In genomic region chr19:14089662-14090508, GRCh38 we compare ENCODE assay signal across 8 cellular contexts. TPM values are rescaled to one million over a fixed set of nuclear protein-coding genes. Genes with fewer than 3 reads are reported as not detected.
DNase-seq lines count a peak whose midpoint lies in the region; ATAC-seq and TF ChIP-seq lines count a peak whose summit lies in the region.

No MANE protein-coding gene starts in this region.

- peak overlapping the region; percentile 23 to 99 (median 96) for H3K27ac ChIP-seq in heart left ventricle

- H3K4me3 Mint-ChIP-seq in progenitor cell of endocrine pancreas (ENCODE audit: low read depth) = peak overlapping the region; percentile 81

- peak; percentile 6 for DNase-seq in DMS53 treated with DMSO at 0.1 percent for 48 hours (lab: John Stamatoyannopoulos, UW; ENCODE audit: unreplicated experiment)
- DNase-seq in HEK293T (ENCODE audit: extremely low spot score) = peak; percentile 50
- peak; percentile 80 for DNase-seq in RPMI8226
- DNase-seq in activated naive CD4-positive, alpha-beta T cell treated with anti-CD3 and anti-CD28 coated beads, Interleukin-2, amount 50 U/mL, for 72 hours (ENCODE audit: low spot score in 2 of 2) = peak; percentile 54 to 65
- DNase-seq in heart left ventricle = peak in 4 of 5 donors; percentile 53 to 86 (median 70)
- peak; percentile 45 for DNase-seq in progenitor cell of endocrine pancreas (ENCODE audit: low spot score, unreplicated experiment)
- DNase-seq in NK-92 treated with Interleukin-12 subunit alpha and Interleukin-12 subunit beta, amount 100 ng/mL, for 24 hours (lab: John Stamatoyannopoulos, UW) = no peak

- H3K36me3 ChIP-seq in heart left ventricle = peaks cover 0 to 28% (median 18%) of the 10 kb centered on the region in 9 donors

- H3K4me1 ChIP-seq in heart left ventricle = peaks cover 0 to 19% (median 12%) of the 10 kb centered on the region in 12 donors

- POLR2A ChIA-PET in HEK293T (lab: Yijun Ruan, JAX) = interaction anchor here (0.7 to 1.5 kb wide), 2 partner anchors 45 to 47 kb away, joined by 3 to 7 read pairs; partner anchors contain the start of gene ASF1B

- H3K4me3 ChIP-seq in heart left ventricle = peak overlapping the region; percentile 37 to 96 (median 88)

- 0 to 1% (median 0%) methylated on average over 19 to 142 of the region's 142 CpGs for WGBS in heart left ventricle, 4 donors

- peaks cover 12 to 31% of the 10 kb centered on the region in 2 donors for H3K36me3 Mint-ChIP-seq in activated naive CD4-positive, alpha-beta T cell treated with anti-CD3 and anti-CD28 coated beads, Interleukin-2, amount 50 U/mL, for 72 hours
- H3K36me3 Mint-ChIP-seq in progenitor cell of endocrine pancreas (ENCODE audit: insufficient read depth) = peaks cover 22% of the 10 kb centered on the region

- peaks cover 3% of the 10 kb centered on the region for H3K27me3 Mint-ChIP-seq in progenitor cell of endocrine pancreas

- H3K9me3 ChIP-seq in heart left ventricle = peaks cover 0 to 13% (median 7%) of the 10 kb centered on the region in 12 donors

- TF ChIP-seq POLR2A in heart left ventricle (IDR thresholded peaks at IDR 0.05) = no peak

- peak in 2 of 12 donors; percentile 21 to 31 for TF ChIP-seq CTCF in heart left ventricle (IDR thresholded peaks at IDR 0.05)
- TF ChIP-seq CTCF in progenitor cell of endocrine pancreas (IDR thresholded peaks at IDR 0.05; ENCODE audit: unreplicated experiment) = no peak

- peaks cover 3 to 7% of the 10 kb centered on the region in 2 donors for H3K9me3 Mint-ChIP-seq in activated naive CD4-positive, alpha-beta T cell treated with anti-CD3 and anti-CD28 coated beads, Interleukin-2, amount 50 U/mL, for 72 hours
- H3K9me3 Mint-ChIP-seq in progenitor cell of endocrine pancreas (ENCODE audit: low read depth) = peaks cover 3% of the 10 kb centered on the region

- H3K27ac Mint-ChIP-seq in activated naive CD4-positive, alpha-beta T cell treated with anti-CD3 and anti-CD28 coated beads, Interleukin-2, amount 50 U/mL, for 72 hours = no peak overlapping the region
- no peak overlapping the region for H3K27ac Mint-ChIP-seq in progenitor cell of endocrine pancreas

- ATAC-seq in activated naive CD4-positive, alpha-beta T cell treated with anti-CD3 and anti-CD28 coated beads, Interleukin-2, amount 50 U/mL, for 72 hours = peak; percentile 16 to 23
- ATAC-seq in heart left ventricle (peak in 1 of 4 donors; percentile 9), GM21786 (IDR thresholded peaks at IDR 0.05; ENCODE audit: unreplicated experiment) (no peak)

- H3K27me3 ChIP-seq in heart left ventricle = no peaks in the 10 kb centered on the region

- CTCF ChIA-PET in HEK293T (lab: Yijun Ruan, JAX) = no interaction called here

- intact Hi-C loops in heart left ventricle (cut with DNase I) = loop anchor here in 2 of 10 donors (1.0 to 10.0 kb wide), 2 partner anchors 47 to 315 kb away; partner anchors contain the start of gene C19orf53 (in 1 of the 2)

- peaks cover 15% of the 10 kb centered on the region for H3K4me1 Mint-ChIP-seq in progenitor cell of endocrine pancreas (ENCODE audit: low read depth)

TF ChIP-seq in HEK293T, 16 proteins besides CTCF, POLR2A, EP300 and RAD21:
- no peak for TF ChIP-seq FOXM1 (IDR thresholded peaks at IDR 0.05; ENCODE audit: borderline replicate concordance)
- no peak for TF ChIP-seq SP1 (IDR thresholded peaks at IDR 0.05)
- no peak for TF ChIP-seq ARNT (IDR thresholded peaks at IDR 0.05)
- no peak for TF ChIP-seq L3MBTL2 (conservative IDR thresholded peaks at IDR 0.05)
- TF ChIP-seq LEF1 (IDR thresholded peaks at IDR 0.05; ENCODE audit: borderline replicate concordance) = no peak
- TF ChIP-seq ZNF384 (IDR thresholded peaks at IDR 0.05) = no peak
- no peak for TF ChIP-seq BHLHE40 (IDR thresholded peaks at IDR 0.05; ENCODE audit: borderline replicate concordance)
- TF ChIP-seq HDGF (IDR thresholded peaks at IDR 0.05; ENCODE audit: borderline replicate concordance) = no peak
- no peak for TF ChIP-seq SUZ12 (IDR thresholded peaks at IDR 0.05)
- no peak for TF ChIP-seq FOXK2 (IDR thresholded peaks at IDR 0.05)
- no peak for TF ChIP-seq ELF4 (IDR thresholded peaks at IDR 0.05)
- no peak for TF ChIP-seq FOXA1 (IDR thresholded peaks at IDR 0.05)
- TF ChIP-seq TARDBP (IDR thresholded peaks at IDR 0.05) = no peak
- no peak for TF ChIP-seq CTBP1 (IDR thresholded peaks at IDR 0.05; ENCODE audit: borderline replicate concordance)

RNA-seq across cellular contexts. Expression of gene SAMD1, which starts 0.7 kb away (rescaled TPM):
- 100 to 1,000 TPM in 1 of 2 donors, 10 to 100 TPM in 1; 39.7 to 101 TPM for total RNA-seq in activated naive CD4-positive, alpha-beta T cell treated with anti-CD3 and anti-CD28 coated beads, Interleukin-2, amount 50 U/mL, for 72 hours
- 10 to 100 TPM; 30.5 to 55.5 (median 38.3) TPM for total RNA-seq in heart left ventricle
- 10 to 100 TPM; 26.7 to 62.6 TPM for polyA plus RNA-seq in heart left ventricle
- 64.7 and 72.4 TPM in 2 replicates for total RNA-seq in progenitor cell of endocrine pancreas

RNA-seq across cellular contexts. Expression of gene C19orf67, which starts 4.3 kb away (rescaled TPM):
- not detected for total RNA-seq in activated naive CD4-positive, alpha-beta T cell treated with anti-CD3 and anti-CD28 coated beads, Interleukin-2, amount 50 U/mL, for 72 hours
- total RNA-seq in heart left ventricle = not detected
- not detected for polyA plus RNA-seq in heart left ventricle
- total RNA-seq in progenitor cell of endocrine pancreas = 0.43 TPM in 1 of 2 replicates, not detected in the other

RNA-seq across cellular contexts. Expression of gene MISP3, which starts 17.3 kb away (rescaled TPM):
- total RNA-seq in activated naive CD4-positive, alpha-beta T cell treated with anti-CD3 and anti-CD28 coated beads, Interleukin-2, amount 50 U/mL, for 72 hours = 1 to 10 TPM; 1.2 to 4.2 TPM
- total RNA-seq in heart left ventricle (10 to 100 TPM in 1 of 9 donors, 1 to 10 TPM in 8; 3.5 to 28.7 (median 5.7) TPM), progenitor cell of endocrine pancreas (3.0 and 3.5 TPM in 2 replicates)
- polyA plus RNA-seq in heart left ventricle = 10 to 100 TPM in 1 of 2 donors, 1 to 10 TPM in 1; 5.7 to 10.0 TPM

RNA-seq across cellular contexts. Expression of gene PRKACA, which starts 27.7 kb away (rescaled TPM):
- 10 to 100 TPM; 66.3 to 84.5 TPM for total RNA-seq in activated naive CD4-positive, alpha-beta T cell treated with anti-CD3 and anti-CD28 coated beads, Interleukin-2, amount 50 U/mL, for 72 hours
- total RNA-seq in heart left ventricle (100 to 1,000 TPM; 216 to 554 (median 459) TPM), progenitor cell of endocrine pancreas (87.4 and 92.1 TPM in 2 replicates)
- polyA plus RNA-seq in heart left ventricle = 100 to 1,000 TPM; 234 to 327 TPM

RNA-seq across cellular contexts. Expression of gene PALM3, which starts 28.0 kb away (rescaled TPM):
- not detected for total RNA-seq in activated naive CD4-positive, alpha-beta T cell treated with anti-CD3 and anti-CD28 coated beads, Interleukin-2, amount 50 U/mL, for 72 hours
- total RNA-seq in heart left ventricle (under 1 TPM in 3 of 9 donors, not detected in 6; 0.14 to 0.60 (median 0.32) TPM), progenitor cell of endocrine pancreas (5.7 and 7.7 TPM in 2 replicates)
- under 1 TPM; 0.06 to 0.30 TPM for polyA plus RNA-seq in heart left ventricle
